ENCODE assay signal across 1 cellular context in the genomic region with DNA sequence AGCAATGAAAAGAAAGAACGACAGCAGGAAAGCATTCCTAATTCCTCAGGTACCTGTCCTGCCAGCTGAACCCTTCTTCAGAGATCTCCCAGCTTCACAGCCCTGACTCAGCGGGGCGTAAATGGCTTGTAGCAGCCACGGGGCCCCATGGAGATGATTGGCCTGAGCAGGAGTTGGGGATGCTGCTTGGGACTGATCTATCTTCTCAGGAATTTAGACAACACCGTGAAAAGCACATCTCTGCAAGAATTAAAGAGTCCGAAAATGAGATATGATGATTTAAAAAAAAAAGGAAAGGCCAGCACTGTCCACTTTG.
TF ChIP-seq lines count a peak whose summit lies in the region.

No MANE protein-coding gene starts in this region.

TF ChIP-seq in HCT116, 20 proteins besides CTCF, POLR2A, EP300 and RAD21 (continued from another document):
- TF ChIP-seq, protein P1, sequence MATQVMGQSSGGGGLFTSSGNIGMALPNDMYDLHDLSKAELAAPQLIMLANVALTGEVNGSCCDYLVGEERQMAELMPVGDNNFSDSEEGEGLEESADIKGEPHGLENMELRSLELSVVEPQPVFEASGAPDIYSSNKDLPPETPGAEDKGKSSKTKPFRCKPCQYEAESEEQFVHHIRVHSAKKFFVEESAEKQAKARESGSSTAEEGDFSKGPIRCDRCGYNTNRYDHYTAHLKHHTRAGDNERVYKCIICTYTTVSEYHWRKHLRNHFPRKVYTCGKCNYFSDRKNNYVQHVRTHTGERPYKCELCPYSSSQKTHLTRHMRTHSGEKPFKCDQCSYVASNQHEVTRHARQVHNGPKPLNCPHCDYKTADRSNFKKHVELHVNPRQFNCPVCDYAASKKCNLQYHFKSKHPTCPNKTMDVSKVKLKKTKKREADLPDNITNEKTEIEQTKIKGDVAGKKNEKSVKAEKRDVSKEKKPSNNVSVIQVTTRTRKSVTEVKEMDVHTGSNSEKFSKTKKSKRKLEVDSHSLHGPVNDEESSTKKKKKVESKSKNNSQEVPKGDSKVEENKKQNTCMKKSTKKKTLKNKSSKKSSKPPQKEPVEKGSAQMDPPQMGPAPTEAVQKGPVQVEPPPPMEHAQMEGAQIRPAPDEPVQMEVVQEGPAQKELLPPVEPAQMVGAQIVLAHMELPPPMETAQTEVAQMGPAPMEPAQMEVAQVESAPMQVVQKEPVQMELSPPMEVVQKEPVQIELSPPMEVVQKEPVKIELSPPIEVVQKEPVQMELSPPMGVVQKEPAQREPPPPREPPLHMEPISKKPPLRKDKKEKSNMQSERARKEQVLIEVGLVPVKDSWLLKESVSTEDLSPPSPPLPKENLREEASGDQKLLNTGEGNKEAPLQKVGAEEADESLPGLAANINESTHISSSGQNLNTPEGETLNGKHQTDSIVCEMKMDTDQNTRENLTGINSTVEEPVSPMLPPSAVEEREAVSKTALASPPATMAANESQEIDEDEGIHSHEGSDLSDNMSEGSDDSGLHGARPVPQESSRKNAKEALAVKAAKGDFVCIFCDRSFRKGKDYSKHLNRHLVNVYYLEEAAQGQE (IDR thresholded peaks at IDR 0.05; ENCODE audit: low read depth) = no peak
- no peak for TF ChIP-seq POLR2AphosphoS5 (IDR thresholded peaks at IDR 0.05; ENCODE audit: low read depth, low read length)
- TF ChIP-seq EZH2 (IDR thresholded peaks at IDR 0.05) = no peak
- no peak for TF ChIP-seq EZH2phosphoT487 (IDR thresholded peaks at IDR 0.05; ENCODE audit: borderline replicate concordance)
- no peak for TF ChIP-seq JUND (IDR thresholded peaks at IDR 0.05)
- TF ChIP-seq SRF (IDR thresholded peaks at IDR 0.05; ENCODE audit: low read depth) = no peak
- TF ChIP-seq YY1 (IDR thresholded peaks at IDR 0.05; ENCODE audit: extremely low read depth, insufficient replicate concordance, low read depth, low read length) = no peak
